Comparison of ENCODE assay signal across 26 cellular contexts in the genomic region with DNA sequence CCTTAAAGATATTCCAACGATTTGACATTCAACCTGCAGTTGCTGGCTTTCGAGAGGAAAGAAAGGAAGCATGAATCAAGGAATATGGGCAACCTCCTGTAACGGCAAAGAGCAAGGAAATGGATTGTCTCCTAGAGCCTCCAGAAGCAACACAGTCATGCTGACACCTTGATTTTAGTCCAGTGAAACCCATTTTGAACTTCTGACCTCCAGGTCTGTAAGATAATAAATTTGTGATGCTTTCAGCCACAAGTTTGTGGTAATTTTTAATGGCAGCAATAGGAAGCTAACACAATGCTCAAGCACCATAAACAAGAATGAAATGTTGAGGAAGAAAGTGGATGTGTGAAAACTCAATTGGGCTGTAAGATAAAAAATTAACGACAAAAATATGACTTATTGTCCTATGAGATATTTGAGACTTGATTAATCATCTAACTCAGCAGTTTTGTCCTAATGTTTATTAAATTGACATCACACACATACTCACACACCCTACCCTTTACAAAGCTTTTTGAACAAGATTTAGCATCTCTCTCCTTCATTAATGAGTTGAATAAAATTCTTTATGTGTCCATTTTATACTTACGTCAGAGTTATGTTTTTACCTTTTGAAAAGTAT.
"Had no signal": no experiment of that assay in that cellular context is flagged by ENCODE, and none has a peak within 500 bp of the region (broad histone marks: within the 10 kb centered on the region; RNA-seq: fewer than 3 reads in every experiment).

No MANE protein-coding gene starts in this region.

- ATAC-seq: activated CD8-positive, alpha-beta T cell treated with anti-CD3 and anti-CD28 coated beads for 36 hours; activated T-cell treated with anti-CD3 and anti-CD28 coated beads, Interleukin-2, amount 50 U/mL, for 4 hours; activated T-helper 17 cell treated with anti-CD3 and anti-CD28 coated beads, Interleukin-2, amount 50 U/mL, for 72 hours; heart right ventricle; left lung; lower lobe of right lung; natural killer cell treated with Interleukin-12 subunit alpha and Interleukin-12 subunit beta and Interleukin-15 and Interleukin-18, amount 100 ng/mL, for 72 hours; right cardiac atrium; stimulated activated naive CD8-positive, alpha-beta T cell treated with anti-CD3 and anti-CD28 coated beads, Interleukin-15, Interleukin-2, amounts not matched to agents 100 U/mL and 50 U/mL, for 24 hours had no signal

- H3K27me3 ChIP-seq: esophagus muscularis mucosa, heart right ventricle, left lung, spleen, testis, vagina had no signal

- H3K36me3 ChIP-seq: esophagus muscularis mucosa, heart right ventricle, left lung, lower lobe of right lung, spleen, vagina had no signal

- H3K27ac ChIP-seq: esophagus muscularis mucosa, left lung, lower lobe of right lung, spleen, vagina had no signal

- H3K9me3 ChIP-seq: esophagus muscularis mucosa, left lung, lower lobe of right lung, testis, vagina had no signal

- H3K4me1 ChIP-seq: left lung, lower lobe of right lung, spleen, vagina had no signal

- H3K4me3 ChIP-seq: esophagus muscularis mucosa, heart right ventricle, left lung, lower lobe of right lung, spleen, testis, vagina had no signal

- DNase-seq: activated CD4-positive, alpha-beta T cell treated with anti-CD3 and anti-CD28 coated beads for 1 hour; activated CD4-positive, alpha-beta T cell treated with anti-CD3 and anti-CD28 coated beads, Interleukin-2, amount 50 U/mL, for 1 hour; activated CD8-positive, alpha-beta T cell treated with anti-CD3 and anti-CD28 coated beads for 36 hours; activated gamma-delta T cell treated with Interleukin-2 at 50 U/mL for 16 hours; activated naive CD4-positive, alpha-beta T cell treated with anti-CD3 and anti-CD28 coated beads, Interleukin-2, amount 50 U/mL, for 16 hours; activated T-cell treated with anti-CD3 and anti-CD28 coated beads, Interleukin-2, amount 50 U/mL, for 4 hours; amygdala; central memory CD4-positive, alpha-beta T cell; endodermal cell; foreskin melanocyte; heart right ventricle; left lung; lower lobe of right lung; mesendoderm; posterior cingulate gyrus; spleen; stimulated activated CD4-positive, alpha-beta T cell treated with anti-CD3 and anti-CD28 coated beads, Interleukin-2, amount 100 ng/mL, for 48 hours; stimulated activated naive CD8-positive, alpha-beta T cell treated with anti-CD3 and anti-CD28 coated beads, Interleukin-15, Interleukin-2, amounts not matched to agents 100 U/mL and 50 U/mL, for 24 hours; T1000; testis; trophoblast cell had no signal
